20 cellular contexts compared by ENCODE assay signal in the genomic region with DNA sequence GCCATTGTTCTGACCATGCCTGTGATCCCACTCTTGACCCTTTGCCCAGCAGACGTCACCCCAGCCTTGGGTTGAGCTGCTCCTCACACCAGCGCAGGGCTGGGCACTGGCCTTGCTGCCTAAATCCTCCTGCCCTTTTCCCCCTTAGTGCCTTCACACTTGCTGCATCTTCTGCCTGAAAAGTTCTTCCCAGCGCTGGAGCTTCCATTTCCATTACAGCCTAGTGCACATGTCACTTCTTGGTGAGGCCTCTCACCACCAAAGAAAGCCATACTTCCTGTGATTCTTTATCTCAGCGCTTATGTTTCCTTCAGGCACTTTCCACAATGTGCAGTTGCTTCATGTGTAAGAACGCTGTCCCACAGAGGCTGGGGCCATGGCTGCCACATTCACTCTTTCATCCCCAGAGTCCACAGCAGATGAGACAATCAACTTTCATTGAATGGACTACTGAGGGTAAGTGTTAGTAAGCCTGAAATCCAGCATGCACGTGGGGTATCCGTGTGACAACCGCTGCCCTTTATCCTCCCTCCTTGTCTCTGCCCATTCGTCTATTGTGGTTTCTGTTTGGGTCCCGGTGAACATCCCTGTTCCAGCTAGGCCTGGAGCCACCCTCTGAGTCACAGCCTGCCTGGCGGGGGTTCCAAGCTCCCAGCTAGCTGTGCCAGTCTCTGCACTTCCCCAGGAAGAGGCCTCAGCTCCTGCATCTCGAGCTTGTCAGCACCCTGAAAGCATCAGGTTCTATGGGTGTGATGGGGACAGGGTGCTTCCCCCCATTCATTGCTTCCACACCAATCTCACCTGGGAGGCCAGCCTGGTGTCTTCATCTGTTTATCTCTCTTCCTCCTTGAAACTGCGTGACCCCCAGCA. TPM values are rescaled to one million over a fixed set of nuclear protein-coding genes. Genes with fewer than 3 reads are reported as not detected.
A peak's percentile ranks its signal among the peaks of the same experiment; 100 is the strongest.
DNase-seq lines count a peak whose midpoint lies in the region; TF ChIP-seq lines count a peak whose summit lies in the region.
"Had no signal": no experiment of that assay in that cellular context is flagged by ENCODE, and none has a peak within 500 bp of the region (broad histone marks: within the 10 kb centered on the region; RNA-seq: fewer than 3 reads in every experiment).

No MANE protein-coding gene starts in this region.

- TF ChIP-seq CTCF in neural progenitor cell (IDR thresholded peaks at IDR 0.05) (no peak), prostate gland (IDR thresholded peaks at IDR 0.05) (no peak)

- no peaks in the 10 kb centered on the region for H3F3A ChIP-seq in neural progenitor cell (ENCODE audit: low read depth)

- peak; percentile 62 for DNase-seq in CMK (ENCODE audit: low read depth)
- DNase-seq in Jurkat, Clone E6-1 (ENCODE audit: low read depth, low spot score), result peak; percentile 73
- peak; percentile 0 for DNase-seq in amniotic epithelial cell (ENCODE audit: low read depth)
- DNase-seq in neural progenitor cell (ENCODE audit: low spot score), result no peak
- DNase-seq in prostate gland (ENCODE audit: low spot score), result no peak
- DNase-seq in inferior parietal cortex (ENCODE audit: extremely low spot score), result no peak
- no peak for DNase-seq in HAP-1 (ENCODE audit: low spot score in 2 of 2)
- no peak for DNase-seq in stimulated activated CD4-positive, alpha-beta T cell treated with anti-CD3 and anti-CD28 coated beads, Interleukin-1b, Interleukin-23, amount 100 ng/mL, for 48 hours
- DNase-seq: activated gamma-delta T cell treated with Interleukin-2 at 50 U/mL for 16 hours; central memory CD4-positive, alpha-beta T cell; heart right ventricle; left lung; naive thymus-derived CD8-positive, alpha-beta T cell; NCI-H1417; NCI-H446 treated with DMSO at 0.1 percent for 48 hours; right cardiac atrium; stimulated activated CD4-positive, alpha-beta T cell treated with anti-CD3 and anti-CD28 coated beads, Interleukin-4, amount 100 ng/mL, for 4 hours; stimulated activated naive B cell treated with anti-CD40 and anti-IgM and Interleukin-4, amounts not matched to agents 10 μg/mL and 1 μg/mL and 100 μg/mL, for 72 hours had no signal

- in situ Hi-C loops in HAP-1 (cut with MboI; ENCODE audit: low sequenced_read_pairs), result no loop called here

- no peaks in the 10 kb centered on the region for H3K4me1 ChIP-seq in neural progenitor cell
- H3K4me1 ChIP-seq in prostate gland (replicated peaks), result no peaks in the 10 kb centered on the region
- H3K4me1 ChIP-seq in HAP-1, result no peaks in the 10 kb centered on the region
- H3K4me1 ChIP-seq: heart right ventricle, left lung had no signal

- intact Hi-C loops in prostate gland (cut with DNase I), result no loop called here

- no peak overlapping the region for H3K9ac ChIP-seq in neural progenitor cell

- H3K4me3 ChIP-seq in Jurkat, Clone E6-1 (ENCODE audit: low read length), result no peak overlapping the region
- H3K4me3 ChIP-seq in neural progenitor cell (no peak overlapping the region), prostate gland (no peak overlapping the region), HAP-1 (no peak overlapping the region)
- H3K4me3 ChIP-seq: heart right ventricle, left lung had no signal

- H3K27me3 Mint-ChIP-seq in neural progenitor cell (ENCODE audit: insufficient read depth, low read depth), result no peaks in the 10 kb centered on the region

- peak overlapping the region; percentile 64 for H3K27ac Mint-ChIP-seq in neural progenitor cell
- H3K27ac Mint-ChIP-seq: stimulated activated naive B cell treated with anti-CD40 and anti-IgM and Interleukin-4, amounts not matched to agents 10 μg/mL and 1 μg/mL and 100 μg/mL, for 72 hours; T-helper 1 cell treated with Interleukin-12 subunit alpha and Interleukin-12 subunit beta and Interleukin-4 antibody, amounts not matched to agents 30 μg/mL and 1 μg/mL, for 36 hours had no signal

- H3K36me3 ChIP-seq in neural progenitor cell (no peaks in the 10 kb centered on the region), prostate gland (no peaks in the 10 kb centered on the region), HAP-1 (replicated peaks) (no peaks in the 10 kb centered on the region)
- H3K36me3 ChIP-seq: heart right ventricle, left lung had no signal

- no peaks in the 10 kb centered on the region for H3K36me3 Mint-ChIP-seq in neural progenitor cell
- H3K36me3 Mint-ChIP-seq: naive thymus-derived CD8-positive, alpha-beta T cell; stimulated activated naive B cell treated with anti-CD40 and anti-IgM and Interleukin-4, amounts not matched to agents 10 μg/mL and 1 μg/mL and 100 μg/mL, for 72 hours had no signal

- no peaks in the 10 kb centered on the region for H3K9me3 ChIP-seq in neural progenitor cell (ENCODE audit: low read depth)
- H3K9me3 ChIP-seq in prostate gland, result no peaks in the 10 kb centered on the region
- H3K9me3 ChIP-seq in HAP-1, result no peaks in the 10 kb centered on the region
- H3K9me3 ChIP-seq: heart right ventricle, left lung had no signal

- H3K79me2 ChIP-seq in neural progenitor cell (ENCODE audit: low read depth), result no peaks in the 10 kb centered on the region

- 76% methylated on average over 13 of the region's 13 CpGs for WGBS in prostate gland

- H3K27ac ChIP-seq in neural progenitor cell (no peak overlapping the region), prostate gland (no peak overlapping the region)
- H3K27ac ChIP-seq: heart right ventricle, left lung had no signal

- no peak overlapping the region for H3K4me2 ChIP-seq in neural progenitor cell

- no peak overlapping the region for H2AFZ ChIP-seq in neural progenitor cell (replicated peaks)

- no peaks in the 10 kb centered on the region for H4K20me1 ChIP-seq in neural progenitor cell (ENCODE audit: low read depth)

- H3K27me3 ChIP-seq in neural progenitor cell (no peaks in the 10 kb centered on the region), prostate gland (replicated peaks; ENCODE audit: insufficient read depth) (no peaks in the 10 kb centered on the region), HAP-1 (ENCODE audit: low read depth) (no peaks in the 10 kb centered on the region)
- H3K27me3 ChIP-seq: left lung had no signal

- no peak for TF ChIP-seq POLR2A in prostate gland (IDR thresholded peaks at IDR 0.05)

- H3K4me1 Mint-ChIP-seq in neural progenitor cell, result no peaks in the 10 kb centered on the region

- H3K4me3 Mint-ChIP-seq in neural progenitor cell, result no peak overlapping the region
- H3K4me3 Mint-ChIP-seq: stimulated activated naive B cell treated with anti-CD40 and anti-IgM and Interleukin-4, amounts not matched to agents 10 μg/mL and 1 μg/mL and 100 μg/mL, for 72 hours; T-helper 1 cell treated with Interleukin-12 subunit alpha and Interleukin-12 subunit beta and Interleukin-4 antibody, amounts not matched to agents 30 μg/mL and 1 μg/mL, for 36 hours had no signal

- H3K9me3 Mint-ChIP-seq in neural progenitor cell, result no peaks in the 10 kb centered on the region
- H3K9me3 Mint-ChIP-seq: naive thymus-derived CD8-positive, alpha-beta T cell; stimulated activated naive B cell treated with anti-CD40 and anti-IgM and Interleukin-4, amounts not matched to agents 10 μg/mL and 1 μg/mL and 100 μg/mL, for 72 hours; T-helper 1 cell treated with Interleukin-12 subunit alpha and Interleukin-12 subunit beta and Interleukin-4 antibody, amounts not matched to agents 30 μg/mL and 1 μg/mL, for 36 hours had no signal

RNA-seq across cellular contexts. Expression of a gene that starts 37.4 kb away (rescaled TPM):
- not detected for polyA plus RNA-seq in Jurkat, Clone E6-1 (2012; ENCODE audit: insufficient read depth, insufficient read length)
- total RNA-seq in neural progenitor cell (ENCODE audit: low replicate concordance), result 0.06 TPM in 1 of 2 replicates, not detected in the other
- total RNA-seq in prostate gland, result 10 to 100 TPM in 1 of 2 donors, under 1 TPM in 1; 0.41 to 12.3 TPM
- total RNA-seq: endothelial cell of umbilical vein; naive thymus-derived CD8-positive, alpha-beta T cell had no signal
- polyA plus RNA-seq: naive thymus-derived CD8-positive, alpha-beta T cell had no signal

Comparison
In these comparisons a context has a peak if more than half of its experiments do, and no peak if none do; other contexts are left out.
1. DNase-seq: peak in CMK (single experiment), Jurkat, Clone E6-1 (single experiment) and amniotic epithelial cell (single experiment); none in neural progenitor cell (single experiment), prostate gland (single experiment), inferior parietal cortex (single experiment), HAP-1 (0 of 2) and stimulated activated CD4-positive, alpha-beta T cell treated with anti-CD3 and anti-CD28 coated beads, Interleukin-1b, Interleukin-23, amount 100 ng/mL, for 48 hours (single experiment).